Comparison of ENCODE assay signal across 8 cellular contexts in the genomic region with DNA sequence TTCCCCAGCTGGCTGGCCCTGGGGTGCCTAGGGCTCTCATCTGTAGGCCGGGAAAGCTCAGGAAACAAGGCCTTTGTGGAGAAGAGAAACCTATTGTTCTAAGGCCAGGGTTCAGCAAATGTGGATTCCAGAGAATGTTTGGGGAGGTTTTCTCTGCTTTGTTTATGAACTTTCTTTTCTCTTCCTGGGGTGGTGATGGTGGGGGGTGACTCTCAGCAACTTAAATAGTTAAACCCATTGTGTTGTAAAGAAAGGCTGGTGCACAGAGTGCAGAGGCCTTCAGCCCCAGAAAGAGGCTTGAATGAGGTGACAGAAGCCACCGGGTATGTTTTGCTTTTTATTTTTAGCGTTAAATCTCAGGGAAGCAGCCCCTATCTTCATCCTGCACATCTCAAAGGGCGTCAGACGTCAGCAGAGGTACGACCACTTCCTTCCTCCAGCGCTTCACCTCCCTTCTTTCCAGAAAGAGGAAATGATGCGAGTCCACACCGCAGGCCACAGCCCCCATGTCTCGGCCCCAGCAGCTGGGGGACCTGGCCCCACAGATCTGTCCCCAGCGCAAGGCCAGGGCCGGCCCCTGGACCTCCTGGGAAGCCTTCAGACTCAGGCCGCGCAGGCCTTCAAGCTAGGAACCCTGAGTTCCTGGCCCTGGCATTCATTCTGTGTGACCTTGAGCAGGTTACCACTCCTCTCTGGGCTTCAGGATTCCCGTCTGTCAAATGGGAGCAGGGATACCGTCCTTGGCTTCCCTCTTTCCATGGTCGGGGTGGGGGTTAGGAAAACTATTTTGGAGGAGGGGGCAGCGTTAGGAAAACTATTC. TPM values are rescaled to one million over a fixed set of nuclear protein-coding genes. Genes with fewer than 3 reads are reported as not detected.
DNase-seq lines count a peak whose midpoint lies in the region; ATAC-seq lines count a peak whose summit lies in the region.

No MANE protein-coding gene starts in this region.

- DNase-seq in left cardiac atrium: no peak
- no peak for DNase-seq in Right ventricle myocardium superior
- peak; percentile 54 for DNase-seq in SKM-1 (lab: John Stamatoyannopoulos, UW; ENCODE audit: unreplicated experiment)
- DNase-seq in activated naive CD4-positive, alpha-beta T cell treated with anti-CD3 and anti-CD28 coated beads, Interleukin-2, amount 50 U/mL, for 16 hours: peak; percentile 23
- DNase-seq in stimulated activated CD4-positive, alpha-beta T cell treated with anti-CD3 and anti-CD28 coated beads, Interleukin-4, amount 100 ng/mL, for 24 hours: peak; percentile 62
- no peak for DNase-seq in cerebellum (ENCODE audit: low spot score)
- no peak for DNase-seq in NCI-H748 treated with DMSO at 0.1 percent for 48 hours (lab: John Stamatoyannopoulos, UW)

- peaks cover 2% of the 10 kb centered on the region for H3K27me3 ChIP-seq in layer of hippocampus (ENCODE audit: control insufficient read depth, insufficient read depth, low read length)

- intact Hi-C loops in left cardiac atrium (cut with DNase I) (no loop called here), Right ventricle myocardium superior (cut with DNase I) (no loop called here)

- peak overlapping the region; percentile 86 for H3K27ac ChIP-seq in layer of hippocampus (ENCODE audit: low read depth, low read length)

- ATAC-seq in left cardiac atrium (peak; percentile 20 to 71), Right ventricle myocardium superior (ENCODE audit: poor library complexity) (no peak)

RNA-seq across cellular contexts. Expression of gene PPP1R16B, which starts 0.6 kb away (rescaled TPM):
- total RNA-seq in left cardiac atrium: 1 to 10 TPM; 5.4 to 7.7 TPM
- total RNA-seq in Right ventricle myocardium superior: 6.8 TPM
- total RNA-seq in cerebellum: 13.0 TPM

RNA-seq across cellular contexts. Expression of gene ACTR5, which starts 56.6 kb away (rescaled TPM):
- 1 to 10 TPM; 3.6 to 5.1 TPM for total RNA-seq in left cardiac atrium
- total RNA-seq in Right ventricle myocardium superior: 3.2 TPM
- total RNA-seq in cerebellum: 10.6 TPM

Comparison
In these comparisons a context has a peak if more than half of its experiments do, and no peak if none do; other contexts are left out.
1. DNase-seq: peak in SKM-1 (single experiment), activated naive CD4-positive, alpha-beta T cell treated with anti-CD3 and anti-CD28 coated beads, Interleukin-2, amount 50 U/mL, for 16 hours (single experiment) and stimulated activated CD4-positive, alpha-beta T cell treated with anti-CD3 and anti-CD28 coated beads, Interleukin-4, amount 100 ng/mL, for 24 hours (single experiment); none in left cardiac atrium (single experiment), Right ventricle myocardium superior (single experiment), cerebellum (single experiment) and NCI-H748 treated with DMSO at 0.1 percent for 48 hours (single experiment).